Comparison of ENCODE assay signal across 8 cellular contexts in genomic region chr7:22855049-22855392, GRCh38. TPM values are rescaled to one million over a fixed set of nuclear protein-coding genes. Genes with fewer than 3 reads are reported as not detected.
A peak's percentile ranks its signal among the peaks of the same experiment; 100 is the strongest.
DNase-seq lines count a peak whose midpoint lies in the region; ATAC-seq and TF ChIP-seq lines count a peak whose summit lies in the region.

No MANE protein-coding gene starts in this region.

- peaks cover 35% of the 10 kb centered on the region for H3K4me1 Mint-ChIP-seq in activated T-helper 2 cell treated with anti-CD3 and anti-CD28 coated beads, Interferon-gamma antibody, Interleukin-2, Interleukin-4, amounts not matched to agents 10 μg/mL and 5 μg/mL and 100 μg/mL, durations not matched to agents 14 hours and 24 hours and 36 hours (ENCODE audit: low read depth)

- H3K27me3 ChIP-seq in AG04450 (ENCODE audit: control insufficient read depth, insufficient read depth, low read length) (no peaks in the 10 kb centered on the region), right lobe of liver (no peaks in the 10 kb centered on the region)

- POLR2A ChIA-PET in AG04450 (lab: Yijun Ruan, JAX) = interaction anchor here (0.6 to 2.1 kb wide), 3 partner anchors 32 to 294 kb away, joined by 3 to 19 read pairs (median 3); partner anchors contain the start of genes IL6 and TOMM7

- H3K9me3 Mint-ChIP-seq in activated T-helper 2 cell treated with anti-CD3 and anti-CD28 coated beads, Interferon-gamma antibody, Interleukin-2, Interleukin-4, amounts not matched to agents 10 μg/mL and 5 μg/mL and 100 μg/mL, durations not matched to agents 14 hours and 24 hours and 36 hours = no peaks in the 10 kb centered on the region

- H3K9me3 ChIP-seq in AG04450 (ENCODE audit: control insufficient read depth, insufficient read depth, low read length) (no peaks in the 10 kb centered on the region; the same call in 1 of the 2 replicates), right lobe of liver (no peaks in the 10 kb centered on the region)

- H3K27me3 Mint-ChIP-seq in activated T-helper 2 cell treated with anti-CD3 and anti-CD28 coated beads, Interferon-gamma antibody, Interleukin-2, Interleukin-4, amounts not matched to agents 10 μg/mL and 5 μg/mL and 100 μg/mL, durations not matched to agents 14 hours and 24 hours and 36 hours (ENCODE audit: low read depth) = no peaks in the 10 kb centered on the region

- TF ChIP-seq CTCF in AG04450 (IDR thresholded peaks at IDR 0.05; ENCODE audit: low read depth, low read length) = no peak
- no peak for TF ChIP-seq CTCF in right lobe of liver (IDR thresholded peaks at IDR 0.05)

- CTCF ChIA-PET in AG04450 (lab: Charles Lee) = interaction anchor here (1.0 to 5.1 kb wide), 2 partner anchors 201 to 295 kb away, joined by 3 to 44 read pairs; no protein-coding TSS in a partner anchor

- no peak for TF ChIP-seq POLR2A in right lobe of liver (IDR thresholded peaks at IDR 0.05)

- H3K4me3 ChIP-seq in AG04450 (ENCODE audit: low read depth, low read length) (peak overlapping the region; percentile 69), right lobe of liver (peak overlapping the region; percentile 83 to 90 (median 87))

- WGBS in right lobe of liver (ENCODE audit: insufficient coverage, low coverage, low lambda C conversion rate, missing lambda C conversion rate) = 38% methylated on average over 9 of the region's 9 CpGs

- DNase-seq in AG04450 (ENCODE audit: low read depth, low spot score) (no peak), right lobe of liver (no peak), germinal center (ENCODE audit: low spot score) (no peak), cortex of kidney (lab: John Stamatoyannopoulos, UW) (no peak)
- DNase-seq in activated T-helper 2 cell treated with anti-CD3 and anti-CD28 coated beads, Interferon-gamma antibody, Interleukin-2, Interleukin-4, amounts not matched to agents 10 μg/mL and 5 μg/mL and 100 μg/mL, durations not matched to agents 14 hours and 24 hours and 36 hours (ENCODE audit: low spot score) = no peak

- peak overlapping the region; percentile 95 for H3K4me3 Mint-ChIP-seq in activated T-helper 2 cell treated with anti-CD3 and anti-CD28 coated beads, Interferon-gamma antibody, Interleukin-2, Interleukin-4, amounts not matched to agents 10 μg/mL and 5 μg/mL and 100 μg/mL, durations not matched to agents 14 hours and 24 hours and 36 hours (ENCODE audit: low read depth)

- H3K4me1 ChIP-seq in right lobe of liver = peaks cover 0 to 7% (median 2%) of the 10 kb centered on the region in 4 donors

- intact Hi-C loops in activated T-helper 2 cell treated with anti-CD3 and anti-CD28 coated beads, Interferon-gamma antibody, Interleukin-2, Interleukin-4, amounts not matched to agents 10 μg/mL and 5 μg/mL and 100 μg/mL, durations not matched to agents 14 hours and 24 hours and 36 hours (cut with micrococcal nuclease) = loop anchor here (2.0 to 10.0 kb wide), 2 partner anchors 160 to 330 kb away; partner anchors contain the start of genes HYCC1 and NUP42
- intact Hi-C loops in right lobe of liver (cut with DNase I) = no loop called here

- H3K36me3 ChIP-seq in right lobe of liver = peaks cover 0 to 11% (median 0%) of the 10 kb centered on the region in 4 donors

- ATAC-seq in GM21723 (IDR thresholded peaks at IDR 0.05; ENCODE audit: unreplicated experiment) = peak; percentile 14
- ATAC-seq in right lobe of liver = no peak
- ATAC-seq in esophagus mucosa = no peak
- ATAC-seq in GM19324 (IDR thresholded peaks at IDR 0.05; ENCODE audit: low FRiP score, unreplicated experiment) = no peak

- H3K27ac ChIP-seq in AG04450 (ENCODE audit: low read depth, low read length) = peak overlapping the region; percentile 93
- peak overlapping the region; percentile 83 to 96 (median 95) for H3K27ac ChIP-seq in right lobe of liver

- peak overlapping the region; percentile 94 for H3K27ac Mint-ChIP-seq in activated T-helper 2 cell treated with anti-CD3 and anti-CD28 coated beads, Interferon-gamma antibody, Interleukin-2, Interleukin-4, amounts not matched to agents 10 μg/mL and 5 μg/mL and 100 μg/mL, durations not matched to agents 14 hours and 24 hours and 36 hours

- H3K36me3 Mint-ChIP-seq in activated T-helper 2 cell treated with anti-CD3 and anti-CD28 coated beads, Interferon-gamma antibody, Interleukin-2, Interleukin-4, amounts not matched to agents 10 μg/mL and 5 μg/mL and 100 μg/mL, durations not matched to agents 14 hours and 24 hours and 36 hours (ENCODE audit: low read depth) = peaks cover 53% of the 10 kb centered on the region

RNA-seq across cellular contexts. Expression of gene TOMM7, which starts 32.4 kb away (rescaled TPM):
- 390 and 549 TPM in 2 replicates for polyA plus RNA-seq in AG04450 (2011; rRNA removed)
- polyA minus RNA-seq in AG04450 (2011; rRNA and poly(A)+ RNA removed) = 95.8 and 143 TPM in 2 replicates
- total RNA-seq in activated T-helper 2 cell treated with anti-CD3 and anti-CD28 coated beads, Interferon-gamma antibody, Interleukin-2, Interleukin-4, amounts not matched to agents 10 μg/mL and 5 μg/mL and 100 μg/mL, durations not matched to agents 14 hours and 24 hours and 36 hours = 216 and 221 TPM in 2 replicates
- 100 to 1,000 TPM in 3 of 6 experiments, 10 to 100 TPM in 3; 25.9 to 180 (median 102) TPM for total RNA-seq in right lobe of liver
- total RNA-seq in esophagus mucosa = 253 TPM
